In the genomic region with DNA sequence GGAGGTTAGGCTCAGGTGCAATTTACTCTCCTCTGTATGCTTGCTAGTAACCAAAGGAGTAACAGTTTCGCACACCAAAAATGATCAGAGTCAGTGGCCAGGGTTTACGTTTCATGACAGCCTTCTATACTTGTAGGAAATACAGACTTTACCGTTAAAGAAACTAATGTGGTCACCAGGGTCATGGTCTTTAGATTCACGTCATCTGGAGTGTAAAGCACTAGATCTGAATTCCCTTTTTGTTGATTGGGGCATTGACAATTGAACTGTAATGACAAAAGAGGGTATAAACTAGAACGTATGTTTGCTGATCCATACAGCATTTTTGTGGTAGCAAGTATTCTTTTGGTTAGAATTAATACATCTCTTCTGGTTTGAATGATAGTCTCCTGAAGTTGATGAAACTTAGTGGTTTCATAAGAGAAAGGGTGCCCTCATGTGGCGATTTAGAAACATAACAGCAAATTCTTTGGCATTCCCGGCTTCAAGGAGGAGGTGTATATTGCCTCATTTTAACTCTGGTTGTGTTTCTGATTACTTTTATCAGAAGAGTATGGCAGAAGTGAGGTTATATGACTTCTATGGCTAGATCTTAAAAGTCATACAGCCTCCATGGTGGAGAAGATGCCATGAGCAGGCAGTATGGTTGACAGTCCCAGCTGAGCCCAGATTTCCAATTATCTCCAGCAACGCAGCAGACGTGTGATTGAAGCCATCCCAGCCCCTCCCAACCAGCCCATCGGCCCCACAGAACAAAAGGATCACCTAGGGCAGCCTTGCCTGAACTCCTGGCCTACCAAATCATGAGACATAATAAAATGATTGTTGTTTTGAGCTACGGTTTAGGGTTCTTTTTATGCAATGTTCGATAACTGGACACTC, we compare ENCODE assay signal across 8 cellular contexts. TPM values are rescaled to one million over a fixed set of nuclear protein-coding genes. Genes with fewer than 3 reads are reported as not detected.
DNase-seq lines count a peak whose midpoint lies in the region; ATAC-seq, FAIRE-seq and TF ChIP-seq lines count a peak whose summit lies in the region.

No MANE protein-coding gene starts in this region.

- in situ Hi-C loops in GM13977 (cut with MboI; ENCODE audit: low pct_unique_long_range_greater_than_20kb, low sequenced_read_pairs, unreplicated experiment): loop anchor here (10.0 kb wide), 2 partner anchors 111 to 119 kb away; no protein-coding TSS in a partner anchor
- in situ Hi-C loops in SK-MEL-5 (cut with HindIII; ENCODE audit: low pct_unique_long_range_greater_than_20kb, low sequenced_read_pairs): no loop called here

- no peak for FAIRE-seq in bronchial epithelial cell (lab: Jason Lieb, UNC)

- H3K4me3 ChIP-seq in bronchial epithelial cell (ENCODE audit: low read depth, low read length): no peak overlapping the region

- DNase-seq in AG20443 (ENCODE audit: low spot score) (peak; percentile 69), GM13977 (ENCODE audit: low spot score) (peak; percentile 51), NCI-H1048 (lab: John Stamatoyannopoulos, UW) (peak; percentile 42), SK-MEL-5 (ENCODE audit: low read depth, low spot score) (peak; percentile 81), bronchial epithelial cell (ENCODE audit: low read depth) (peak; percentile 76), iris pigment epithelial cell (ENCODE audit: low read depth) (peak; percentile 85)
- DNase-seq in stimulated activated CD8-positive, alpha-beta memory T cell treated with anti-CD3 and anti-CD28 coated beads, Interleukin-2, amount 100 ng/mL, for 1 hour (ENCODE audit: low read depth in 2 of 2): peak; percentile 10 to 14

- no peaks in the 10 kb centered on the region for H3K36me3 ChIP-seq in bronchial epithelial cell (ENCODE audit: control insufficient read depth, insufficient read depth, low read length)

- ATAC-seq in HG02763 (IDR thresholded peaks at IDR 0.05; ENCODE audit: unreplicated experiment): peak; percentile 80

- TF ChIP-seq CTCF in GM13977 (IDR thresholded peaks at IDR 0.05; ENCODE audit: extremely low read depth, insufficient read depth, missing control alignments) (peak; percentile 66), bronchial epithelial cell (IDR thresholded peaks at IDR 0.05; ENCODE audit: insufficient read depth, low read length, severe bottlenecking) (peak; percentile 50)

- H3K27me3 ChIP-seq in bronchial epithelial cell (ENCODE audit: control insufficient read depth, insufficient read depth, low read length): no peaks in the 10 kb centered on the region

RNA-seq across cellular contexts. Expression of a gene that starts 35.1 kb away (rescaled TPM):
- not detected in 2 replicates for total RNA-seq in SK-MEL-5 (2014; rRNA removed; shearing (Covaris generic))
- polyA plus RNA-seq in SK-MEL-5 (2015; cell fraction: cytosol; rRNA removed): not detected in 2 replicates
- polyA plus RNA-seq in SK-MEL-5 (2015; cell fraction: nucleus; rRNA removed): not detected in 2 replicates
- not detected in 2 replicates for total RNA-seq in bronchial epithelial cell

RNA-seq across cellular contexts. Expression of a gene that starts 42.8 kb away (rescaled TPM):
- 91.2 and 99.8 TPM in 2 replicates for total RNA-seq in SK-MEL-5 (2014; rRNA removed; shearing (Covaris generic))
- polyA plus RNA-seq in SK-MEL-5 (2015; cell fraction: cytosol; rRNA removed): 76.7 and 89.3 TPM in 2 replicates
- polyA plus RNA-seq in SK-MEL-5 (2015; cell fraction: nucleus; rRNA removed): 11.0 and 12.5 TPM in 2 replicates
- total RNA-seq in bronchial epithelial cell: 172 and 197 TPM in 2 replicates

Comparison
In these comparisons a context has a peak if more than half of its experiments do, and no peak if none do; other contexts are left out.
1. DNase-seq: peak in every context shown above with its lines; median percentile 85 in iris pigment epithelial cell; 81 in SK-MEL-5; 76 in bronchial epithelial cell; 69 in AG20443; 51 in GM13977; 42 in NCI-H1048; 12 in stimulated activated CD8-positive, alpha-beta memory T cell treated with anti-CD3 and anti-CD28 coated beads, Interleukin-2, amount 100 ng/mL, for 1 hour.